ENCODE assay signal across 29 cellular contexts in genomic region chr3:137845161-137845560, GRCh38.
"Had no signal": no experiment of that assay in that cellular context is flagged by ENCODE, and none has a peak within 500 bp of the region (broad histone marks: within the 10 kb centered on the region; RNA-seq: fewer than 3 reads in every experiment).

No MANE protein-coding gene starts in this region.

- H3K27me3 Mint-ChIP-seq: activated CD4-positive, alpha-beta T cell treated with anti-CD3 and anti-CD28 coated beads, Interleukin-2, amount 10 ng/mL, durations not matched to agents 24 days and 14 days; stimulated activated naive CD8-positive, alpha-beta T cell treated with anti-CD3 and anti-CD28 coated beads, Interleukin-15, Interleukin-2, amounts not matched to agents 100 ng/mL and 50 ng/mL, for 24 hours had no signal

- FAIRE-seq: colon, endometrium, frontal cortex, islet of Langerhans, TTC549 had no signal

- DNase-seq: activated CD4-positive, alpha-beta memory T cell treated with anti-CD3 and anti-CD28 coated beads for 36 hours; activated CD4-positive, alpha-beta T cell treated with anti-CD3 and anti-CD28 coated beads, Interleukin-2, amount 10 ng/mL, durations not matched to agents 24 days and 14 days; activated CD4-positive, CD25-positive, alpha-beta regulatory T cell treated with anti-CD3 and anti-CD28 coated beads, Interleukin-2, amount 50 U/mL, for 72 hours; activated CD8-positive, alpha-beta memory T cell treated with anti-CD3 and anti-CD28 coated beads, Interleukin-2, amount 50 U/mL, for 4 hours; activated effector memory CD4-positive, alpha-beta T cell treated with anti-CD3 and anti-CD28 coated beads, Interleukin-2, amount 50 U/mL, for 16 hours; activated naive CD4-positive, alpha-beta T cell treated with anti-CD3 and anti-CD28 coated beads for 36 hours; activated naive CD8-positive, alpha-beta T cell treated with anti-CD3 and anti-CD28 coated beads for 36 hours; activated T-cell treated with anti-CD3 and anti-CD28 coated beads, Interleukin-2, amount 50 U/mL, for 1 hour; adrenal gland; aorta; body of pancreas; effector CD8-positive, alpha-beta T cell; left ventricle myocardium superior; mammary epithelial cell; ovary; retina; stimulated activated CD4-positive, alpha-beta T cell treated with anti-CD3 and anti-CD28 coated beads, Interleukin-12 subunit alpha, Interleukin-12 subunit beta, amount 100 ng/mL, for 4 hours; stimulated activated CD4-positive, alpha-beta T cell treated with anti-CD3 and anti-CD28 coated beads, Interleukin-4, amount 100 ng/mL, for 1 hour; T-helper 9 cell; upper lobe of left lung had no signal

- H3K4me1 Mint-ChIP-seq: activated CD4-positive, alpha-beta T cell treated with anti-CD3 and anti-CD28 coated beads, Interleukin-2, amount 10 ng/mL, durations not matched to agents 24 days and 14 days; activated naive CD8-positive, alpha-beta T cell treated with anti-CD3 and anti-CD28 coated beads for 36 hours; nephron had no signal

- H3K36me3 Mint-ChIP-seq: activated CD4-positive, alpha-beta memory T cell treated with anti-CD3 and anti-CD28 coated beads for 36 hours; activated naive CD8-positive, alpha-beta T cell treated with anti-CD3 and anti-CD28 coated beads for 36 hours had no signal

- H3K9me3 Mint-ChIP-seq: activated CD4-positive, alpha-beta memory T cell treated with anti-CD3 and anti-CD28 coated beads for 36 hours; activated CD4-positive, alpha-beta T cell treated with anti-CD3 and anti-CD28 coated beads, Interleukin-2, amount 10 ng/mL, durations not matched to agents 24 days and 14 days; activated naive CD4-positive, alpha-beta T cell treated with anti-CD3 and anti-CD28 coated beads for 36 hours; activated naive CD8-positive, alpha-beta T cell treated with anti-CD3 and anti-CD28 coated beads for 36 hours; activated T-helper 1 cell treated with anti-CD3 and anti-CD28 coated beads, Interleukin-12 subunit alpha, Interleukin-12 subunit beta, Interleukin-2, Interleukin-4 antibody, amounts not matched to agents 30 ng/mL and 10 ng/mL and 1 ng/mL, durations not matched to agents 14 hours and 24 hours and 36 hours; nephron; stimulated activated naive CD8-positive, alpha-beta T cell treated with anti-CD3 and anti-CD28 coated beads, Interleukin-15, Interleukin-2, amounts not matched to agents 100 ng/mL and 50 ng/mL, for 24 hours had no signal

- ATAC-seq: body of pancreas, left ventricle myocardium superior, sciatic nerve had no signal

- H3K4me3 Mint-ChIP-seq: activated CD4-positive, alpha-beta memory T cell treated with anti-CD3 and anti-CD28 coated beads for 36 hours; activated CD4-positive, alpha-beta T cell treated with anti-CD3 and anti-CD28 coated beads, Interleukin-2, amount 10 ng/mL, durations not matched to agents 24 days and 14 days; activated naive CD4-positive, alpha-beta T cell treated with anti-CD3 and anti-CD28 coated beads for 36 hours; activated naive CD8-positive, alpha-beta T cell treated with anti-CD3 and anti-CD28 coated beads for 36 hours; activated T-helper 1 cell treated with anti-CD3 and anti-CD28 coated beads, Interleukin-12 subunit alpha, Interleukin-12 subunit beta, Interleukin-2, Interleukin-4 antibody, amounts not matched to agents 30 ng/mL and 10 ng/mL and 1 ng/mL, durations not matched to agents 14 hours and 24 hours and 36 hours; nephron; stimulated activated naive CD8-positive, alpha-beta T cell treated with anti-CD3 and anti-CD28 coated beads, Interleukin-15, Interleukin-2, amounts not matched to agents 100 ng/mL and 50 ng/mL, for 24 hours had no signal

- H3K27ac Mint-ChIP-seq: activated CD4-positive, alpha-beta memory T cell treated with anti-CD3 and anti-CD28 coated beads for 36 hours; activated CD4-positive, alpha-beta T cell treated with anti-CD3 and anti-CD28 coated beads, Interleukin-2, amount 10 ng/mL, durations not matched to agents 24 days and 14 days; activated naive CD4-positive, alpha-beta T cell treated with anti-CD3 and anti-CD28 coated beads for 36 hours; activated naive CD8-positive, alpha-beta T cell treated with anti-CD3 and anti-CD28 coated beads for 36 hours; activated T-helper 1 cell treated with anti-CD3 and anti-CD28 coated beads, Interleukin-12 subunit alpha, Interleukin-12 subunit beta, Interleukin-2, Interleukin-4 antibody, amounts not matched to agents 30 ng/mL and 10 ng/mL and 1 ng/mL, durations not matched to agents 14 hours and 24 hours and 36 hours; nephron; stimulated activated naive CD8-positive, alpha-beta T cell treated with anti-CD3 and anti-CD28 coated beads, Interleukin-15, Interleukin-2, amounts not matched to agents 100 ng/mL and 50 ng/mL, for 24 hours had no signal
